Comparison of ENCODE assay signal across 17 cellular contexts in genomic region chr9:125911861-125912260, GRCh38.
DNase-seq lines count a peak whose midpoint lies in the region; ATAC-seq and TF ChIP-seq lines count a peak whose summit lies in the region.
"Had no signal": no experiment of that assay in that cellular context is flagged by ENCODE, and none has a peak within 500 bp of the region (broad histone marks: within the 10 kb centered on the region; RNA-seq: fewer than 3 reads in every experiment).

No MANE protein-coding gene starts in this region.

- peaks cover 1% of the 10 kb centered on the region for H3K4me1 Mint-ChIP-seq in CD14-positive monocyte

- in situ Hi-C loops in HAP-1 (cut with MboI; ENCODE audit: low sequenced_read_pairs), result no loop called here

- TF ChIP-seq CTCF in CD14-positive monocyte (IDR thresholded peaks at IDR 0.05), result no peak

- DNase-seq in EH (ENCODE audit: low read depth), result peak; percentile 16
- peak; percentile 59 to 75 for DNase-seq in HAP-1 (ENCODE audit: low spot score in 2 of 2)
- DNase-seq in NCI-H774 (lab: John Stamatoyannopoulos, UW), result peak; percentile 28
- DNase-seq in kidney tubule cell (ENCODE audit: low spot score), result peak; percentile 67
- no peak for DNase-seq in effector CD4-positive, alpha-beta T cell
- no peak for DNase-seq in CD14-positive monocyte (ENCODE audit: low spot score)
- DNase-seq: activated CD4-positive, alpha-beta T cell treated with anti-CD3 and anti-CD28 coated beads for 48 hours; activated gamma-delta T cell treated with Interleukin-2 at 50 U/mL for 16 hours; cerebellar nuclear complex; effector memory CD8-positive, alpha-beta T cell had no signal

- H3K27ac Mint-ChIP-seq in CD14-positive monocyte, result no peak overlapping the region
- H3K27ac Mint-ChIP-seq: B cell; effector memory CD8-positive, alpha-beta T cell; mesothelial cell of epicardium; nephron had no signal

- H3K4me1 ChIP-seq in HAP-1, result peaks cover 37% of the 10 kb centered on the region
- H3K4me1 ChIP-seq: prostate gland, suprapubic skin had no signal

- no peaks in the 10 kb centered on the region for H3K27me3 ChIP-seq in HAP-1 (ENCODE audit: low read depth)
- H3K27me3 ChIP-seq: suprapubic skin had no signal

- no peak overlapping the region for H3K4me3 ChIP-seq in HAP-1
- H3K4me3 ChIP-seq: prostate gland, suprapubic skin had no signal

- no peaks in the 10 kb centered on the region for H3K36me3 ChIP-seq in HAP-1 (replicated peaks)
- H3K36me3 ChIP-seq: prostate gland, suprapubic skin had no signal

- no peak overlapping the region for H3K4me3 Mint-ChIP-seq in CD14-positive monocyte
- H3K4me3 Mint-ChIP-seq: B cell; effector memory CD8-positive, alpha-beta T cell; mesothelial cell of epicardium; nephron had no signal

- H3K9me3 Mint-ChIP-seq in CD14-positive monocyte, result no peaks in the 10 kb centered on the region
- H3K9me3 Mint-ChIP-seq: effector memory CD8-positive, alpha-beta T cell; mesothelial cell of epicardium; nephron had no signal

- H3K9me3 ChIP-seq in HAP-1, result no peaks in the 10 kb centered on the region
- H3K9me3 ChIP-seq: prostate gland, suprapubic skin had no signal

- ATAC-seq in activated CD4-positive, CD25-positive, alpha-beta regulatory T cell treated with anti-CD3 and anti-CD28 coated beads, Interleukin-2, amount 50 U/mL, for 24 hours, result no peak
- ATAC-seq: effector memory CD8-positive, alpha-beta T cell; HepG2 had no signal

- intact Hi-C loops in CD14-positive monocyte (cut with micrococcal nuclease), result no loop called here

- H3K27me3 Mint-ChIP-seq in CD14-positive monocyte (ENCODE audit: low read depth in 3 of 3), result no peaks in the 10 kb centered on the region
- H3K27me3 Mint-ChIP-seq: B cell; effector memory CD8-positive, alpha-beta T cell had no signal

- peaks cover 7 to 9% of the 10 kb centered on the region in 2 donors for H3K36me3 Mint-ChIP-seq in CD14-positive monocyte

Comparison
In these comparisons a context has a peak if more than half of its experiments do, and no peak if none do; other contexts are left out.
1. DNase-seq: peak in EH (single experiment), HAP-1 (2 of 2), NCI-H774 (single experiment) and kidney tubule cell (single experiment); none in effector CD4-positive, alpha-beta T cell (single experiment) and CD14-positive monocyte (single experiment).